ENCODE assay signal across 8 cellular contexts in the genomic region with DNA sequence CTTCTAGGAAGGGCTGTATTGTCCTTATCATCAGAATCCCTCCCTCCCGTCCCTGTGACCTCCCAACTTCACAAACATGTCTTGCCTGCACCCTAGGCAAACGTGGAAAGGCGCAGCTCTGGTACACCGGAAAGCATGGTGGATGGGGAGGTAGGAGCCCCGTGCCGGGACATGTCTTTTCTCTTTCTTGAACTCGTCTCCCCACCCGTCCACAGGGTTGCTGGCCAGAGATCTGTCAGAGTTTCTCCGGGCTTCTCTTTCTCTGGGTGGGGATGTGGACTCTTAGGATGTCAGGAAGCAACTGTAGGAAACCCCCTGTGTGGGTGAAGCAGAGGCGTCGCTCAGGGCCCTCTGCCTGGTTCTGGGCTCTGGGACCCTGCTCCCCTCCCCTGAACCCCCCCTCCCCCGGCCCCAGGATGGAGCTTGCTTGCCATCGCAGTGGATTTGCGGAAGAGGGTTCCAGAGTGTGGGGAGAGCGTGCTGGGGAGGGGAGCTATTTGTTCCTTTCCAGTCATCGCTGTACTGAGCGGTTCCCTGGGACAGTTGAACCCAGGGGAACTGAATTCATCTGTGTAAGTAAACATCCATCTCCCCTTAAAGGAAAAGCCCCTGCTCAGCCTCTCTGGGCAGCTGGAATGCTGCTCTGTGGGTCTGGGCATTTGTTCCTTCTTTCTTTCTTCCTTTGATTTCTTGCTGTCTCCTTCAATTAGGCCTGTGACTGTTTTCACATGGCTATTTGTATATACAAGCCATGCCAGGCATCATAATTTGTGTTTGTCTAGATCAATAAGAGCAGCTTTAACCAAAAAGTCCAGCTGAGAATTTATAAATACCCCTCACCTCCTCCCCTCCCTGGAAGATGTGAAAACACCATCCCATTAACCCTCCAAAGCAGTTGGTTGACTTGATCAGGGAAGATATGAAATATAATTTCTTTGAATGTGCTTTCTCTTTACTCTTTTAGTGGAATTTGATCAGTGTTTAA.
A peak's percentile ranks its signal among the peaks of the same experiment; 100 is the strongest.
DNase-seq lines count a peak whose midpoint lies in the region; ATAC-seq, FAIRE-seq and TF ChIP-seq lines count a peak whose summit lies in the region.

No MANE protein-coding gene starts in this region.

- no peak for TF ChIP-seq CTCF in MM.1S (IDR thresholded peaks at IDR 0.05; ENCODE audit: low read length)
- no peak for TF ChIP-seq CTCF in kidney (IDR thresholded peaks at IDR 0.05; ENCODE audit: borderline replicate concordance, extremely low read depth, insufficient read depth)

- peaks cover 23% of the 10 kb centered on the region for H3F3A ChIP-seq in MM.1S (ENCODE audit: insufficient read depth, low read length)

- H3K9me3 ChIP-seq in MM.1S (replicated peaks; ENCODE audit: insufficient read depth, low read length) (no peaks in the 10 kb centered on the region), kidney (ENCODE audit: control insufficient read depth in 1 of 2, low read length in 2 of 2) (no peaks in the 10 kb centered on the region)

- H3K4me3 Mint-ChIP-seq in activated naive CD8-positive, alpha-beta T cell treated with anti-CD3 and anti-CD28 coated beads, Interleukin-2, amount 50 U/mL, for 24 hours = no peak overlapping the region
- H3K4me3 Mint-ChIP-seq in stimulated activated naive B cell treated with anti-CD40 and anti-IgM and Interleukin-4, amounts not matched to agents 10 μg/mL and 1 μg/mL and 100 μg/mL, for 72 hours = peak overlapping the region in 1 of 2 donors; percentile 44

- H3K27ac ChIP-seq in MM.1S (ENCODE audit: low read length) (peak overlapping the region; percentile 51; the same call in 1 of the 2 replicates), kidney (ENCODE audit: low read depth in 2 of 2, low read length in 2 of 2) (peak overlapping the region; percentile 18 to 49)

- no peaks in the 10 kb centered on the region for H4K20me1 ChIP-seq in MM.1S (ENCODE audit: insufficient read depth, low read length)

- H3K9me2 ChIP-seq in MM.1S (replicated peaks; ENCODE audit: insufficient read depth, low read length) = no peaks in the 10 kb centered on the region

- H3K9ac ChIP-seq in MM.1S (ENCODE audit: low read length) = peak overlapping the region; percentile 34; the same call in 1 of the 2 replicates
- H3K9ac ChIP-seq in kidney (ENCODE audit: low read length in 2 of 2) = peak overlapping the region in 1 of 2 donors; percentile 43

- no peaks in the 10 kb centered on the region for H3K36me3 ChIP-seq in MM.1S (replicated peaks; ENCODE audit: insufficient read depth, low read length)
- no peaks in the 10 kb centered on the region for H3K36me3 ChIP-seq in kidney (ENCODE audit: control insufficient read depth in 1 of 2, insufficient read depth in 2 of 2, low read length in 2 of 2)

- H3K9me3 Mint-ChIP-seq in activated naive CD8-positive, alpha-beta T cell treated with anti-CD3 and anti-CD28 coated beads, Interleukin-2, amount 50 U/mL, for 24 hours = no peaks in the 10 kb centered on the region
- no peaks in the 10 kb centered on the region for H3K9me3 Mint-ChIP-seq in stimulated activated naive B cell treated with anti-CD40 and anti-IgM and Interleukin-4, amounts not matched to agents 10 μg/mL and 1 μg/mL and 100 μg/mL, for 72 hours

- H3K27me3 ChIP-seq in MM.1S (replicated peaks; ENCODE audit: insufficient read depth, low read length) = no peaks in the 10 kb centered on the region

- H3K36me3 Mint-ChIP-seq in activated naive CD8-positive, alpha-beta T cell treated with anti-CD3 and anti-CD28 coated beads, Interleukin-2, amount 50 U/mL, for 24 hours (ENCODE audit: low read depth) = peaks cover 3% of the 10 kb centered on the region
- peaks cover 8 to 16% of the 10 kb centered on the region in 2 donors for H3K36me3 Mint-ChIP-seq in stimulated activated naive B cell treated with anti-CD40 and anti-IgM and Interleukin-4, amounts not matched to agents 10 μg/mL and 1 μg/mL and 100 μg/mL, for 72 hours

- H3K4me1 ChIP-seq in MM.1S (ENCODE audit: low read length) (peaks cover 37% of the 10 kb centered on the region), kidney (ENCODE audit: control insufficient read depth in 1 of 2, insufficient read depth in 1 of 2, low read depth in 1 of 2, low read length in 2 of 2) (peaks cover 44 to 49% of the 10 kb centered on the region in 2 donors)

- FAIRE-seq in kidney (lab: Jason Lieb, UNC) = no peak

- H3K4me3 ChIP-seq in MM.1S (ENCODE audit: low read length) (no peak overlapping the region), kidney (ENCODE audit: low read length in 2 of 2) (no peak overlapping the region)

- ATAC-seq in activated naive CD8-positive, alpha-beta T cell treated with anti-CD3 and anti-CD28 coated beads, Interleukin-2, amount 50 U/mL, for 24 hours = no peak
- ATAC-seq in stimulated activated naive B cell treated with anti-CD40 and anti-IgM and Interleukin-4, amounts not matched to agents 10 μg/mL and 1 μg/mL and 100 μg/mL, for 72 hours (replicated peaks) = no peak
- ATAC-seq in GM18873 (IDR thresholded peaks at IDR 0.05; ENCODE audit: low FRiP score, unreplicated experiment) = no peak

- peaks cover 66% of the 10 kb centered on the region for H3K79me2 ChIP-seq in MM.1S (ENCODE audit: low read length)

- peak overlapping the region; percentile 63 for H3K27ac Mint-ChIP-seq in activated naive CD8-positive, alpha-beta T cell treated with anti-CD3 and anti-CD28 coated beads, Interleukin-2, amount 50 U/mL, for 24 hours
- H3K27ac Mint-ChIP-seq in stimulated activated naive B cell treated with anti-CD40 and anti-IgM and Interleukin-4, amounts not matched to agents 10 μg/mL and 1 μg/mL and 100 μg/mL, for 72 hours = peak overlapping the region; percentile 85

- peak overlapping the region; percentile 64 for H3K4me2 ChIP-seq in MM.1S (ENCODE audit: low read depth, low read length)

- intact Hi-C loops in kidney (cut with DNase I) = no loop called here

- H3K27me3 Mint-ChIP-seq in activated naive CD8-positive, alpha-beta T cell treated with anti-CD3 and anti-CD28 coated beads, Interleukin-2, amount 50 U/mL, for 24 hours = no peaks in the 10 kb centered on the region
- H3K27me3 Mint-ChIP-seq in stimulated activated naive B cell treated with anti-CD40 and anti-IgM and Interleukin-4, amounts not matched to agents 10 μg/mL and 1 μg/mL and 100 μg/mL, for 72 hours = no peaks in the 10 kb centered on the region

- peaks cover 86% of the 10 kb centered on the region for H3K4me1 Mint-ChIP-seq in activated naive CD8-positive, alpha-beta T cell treated with anti-CD3 and anti-CD28 coated beads, Interleukin-2, amount 50 U/mL, for 24 hours
- H3K4me1 Mint-ChIP-seq in stimulated activated naive B cell treated with anti-CD40 and anti-IgM and Interleukin-4, amounts not matched to agents 10 μg/mL and 1 μg/mL and 100 μg/mL, for 72 hours = peaks cover 66 to 99% of the 10 kb centered on the region in 2 donors

- no peak overlapping the region for H2AFZ ChIP-seq in MM.1S (ENCODE audit: low read length)

- DNase-seq in MM.1S = no peak
- DNase-seq in activated naive CD8-positive, alpha-beta T cell treated with anti-CD3 and anti-CD28 coated beads, Interleukin-2, amount 50 U/mL, for 24 hours = no peak
- no peak for DNase-seq in kidney
- DNase-seq in stimulated activated naive B cell treated with anti-CD40 and anti-IgM and Interleukin-4, amounts not matched to agents 10 μg/mL and 1 μg/mL and 100 μg/mL, for 72 hours = no peak
- no peak for DNase-seq in nucleus accumbens (lab: John Stamatoyannopoulos, UW)
- no peak for DNase-seq in NCI-H2196 (lab: John Stamatoyannopoulos, UW; ENCODE audit: unreplicated experiment)
- DNase-seq in RPMI8226 = no peak
